Comparison of ENCODE assay signal across 10 cellular contexts in the genomic region with DNA sequence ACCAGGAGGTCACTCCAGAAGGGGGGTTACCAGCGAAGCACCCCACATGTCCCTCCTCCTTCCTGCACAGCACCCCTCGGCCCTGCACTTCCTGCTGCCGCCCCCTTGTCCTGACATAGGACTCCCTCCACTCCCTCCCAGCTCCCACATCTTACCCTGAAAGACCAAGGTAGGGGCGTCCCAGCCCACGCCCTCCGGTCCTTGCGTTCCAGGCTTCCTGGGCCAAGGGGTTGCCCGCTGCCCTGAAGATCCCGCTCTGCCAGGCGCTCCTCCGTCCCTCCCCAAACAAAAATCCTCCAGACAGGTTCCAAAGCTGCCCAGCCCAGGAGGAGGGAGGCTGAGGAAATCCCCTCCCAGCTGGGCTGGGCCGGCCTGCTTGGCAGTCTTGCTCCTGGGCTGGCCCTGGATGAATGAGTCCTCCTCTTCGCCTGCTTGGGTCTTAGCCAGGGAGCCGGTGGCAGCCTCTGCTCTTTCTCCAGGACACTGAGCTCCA. TPM values are rescaled to one million over a fixed set of nuclear protein-coding genes. Genes with fewer than 3 reads are reported as not detected.
DNase-seq lines count a peak whose midpoint lies in the region; ATAC-seq, FAIRE-seq and TF ChIP-seq lines count a peak whose summit lies in the region.
"Had no signal": no experiment of that assay in that cellular context is flagged by ENCODE, and none has a peak within 500 bp of the region (broad histone marks: within the 10 kb centered on the region; RNA-seq: fewer than 3 reads in every experiment).

A gene with protein sequence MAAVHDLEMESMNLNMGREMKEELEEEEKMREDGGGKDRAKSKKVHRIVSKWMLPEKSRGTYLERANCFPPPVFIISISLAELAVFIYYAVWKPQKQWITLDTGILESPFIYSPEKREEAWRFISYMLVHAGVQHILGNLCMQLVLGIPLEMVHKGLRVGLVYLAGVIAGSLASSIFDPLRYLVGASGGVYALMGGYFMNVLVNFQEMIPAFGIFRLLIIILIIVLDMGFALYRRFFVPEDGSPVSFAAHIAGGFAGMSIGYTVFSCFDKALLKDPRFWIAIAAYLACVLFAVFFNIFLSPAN (minus strand): TSS at position 304 of the 493 bp plus-strand sequence. CDS start 22,618 bp downstream, outside the sequence.

- no peak within 1 kb of the TSS for H3K4me3 Mint-ChIP-seq in T-helper 17 cell

- peaks cover 3% of the 10 kb centered on the region for H3K36me3 Mint-ChIP-seq in T-helper 17 cell (ENCODE audit: low read depth)

- no peak for FAIRE-seq in frontal cortex (lab: Jason Lieb, UNC)
- no peak for FAIRE-seq in pancreas (lab: Jason Lieb, UNC)

- no peaks in the 10 kb centered on the region for H3K9me3 ChIP-seq in T-helper 17 cell (ENCODE audit: control insufficient read depth, low read length, poor library complexity, severe bottlenecking)
- no peaks in the 10 kb centered on the region for H3K9me3 ChIP-seq in pancreas

- CTCF ChIA-PET in BJ (lab: Yijun Ruan, JAX) = interaction anchor here (1.2 kb wide), 1 partner anchor 151 kb away, joined by 3 read pairs; no protein-coding TSS in a partner anchor

- H3K27ac ChIP-seq in pancreas = peak within 1 kb of the TSS in 2 of 4 donors; percentile 27 to 28
- H3K27ac ChIP-seq: HL-60 had no signal

- H3K4me3 ChIP-seq in BJ (ENCODE audit: low read depth, low read length) (peak within 1 kb of the TSS; percentile 34), pancreas (peak within 1 kb of the TSS in 3 of 4 donors; percentile 19 to 43 (median 28))

- peaks cover 0 to 2% (median 0%) of the 10 kb centered on the region in 3 donors for H3K4me1 ChIP-seq in pancreas

- H3K36me3 ChIP-seq in BJ (ENCODE audit: control insufficient read depth, insufficient read depth, low read length) (no peaks in the 10 kb centered on the region), pancreas (no peaks in the 10 kb centered on the region)

- 42 to 44% methylated on average over 14 of the region's 14 CpGs for WGBS in pancreas, 2 donors

- H3K27ac Mint-ChIP-seq in T-helper 17 cell = peak within 1 kb of the TSS; percentile 43

- TF ChIP-seq CTCF in BJ (IDR thresholded peaks at IDR 0.05; ENCODE audit: insufficient read depth, low read depth, low read length) (no peak), pancreas (IDR thresholded peaks at IDR 0.05) (no peak)

- no peak for ATAC-seq in T-helper 17 cell
- ATAC-seq in pancreas = peak; percentile 84 to 97 (median 94)
- no peak for ATAC-seq in GM21619 (IDR thresholded peaks at IDR 0.05; ENCODE audit: unreplicated experiment)
- no peak for ATAC-seq in HG03025 (IDR thresholded peaks at IDR 0.05; ENCODE audit: low FRiP score, unreplicated experiment)

- POLR2A ChIA-PET in BJ (lab: Charles Lee) = no interaction called here

- peaks cover 13% of the 10 kb centered on the region for H3K27me3 Mint-ChIP-seq in T-helper 17 cell

- DNase-seq in BJ (ENCODE audit: low read depth) (no peak), T-helper 17 cell (no peak), frontal cortex (ENCODE audit: low spot score in 2 of 2) (peak; percentile 32 to 64), pancreas (peak; percentile 53 to 71 (median 61)), UCSD-AML1 (lab: John Stamatoyannopoulos, UW; ENCODE audit: unreplicated experiment) (no peak), NCI-H2081 treated with DMSO at 0.1 percent for 48 hours (lab: John Stamatoyannopoulos, UW) (no peak)

- H3K27me3 ChIP-seq in BJ (ENCODE audit: control insufficient read depth, insufficient read depth, low read length) (no peaks in the 10 kb centered on the region), pancreas (no peaks in the 10 kb centered on the region)

- intact Hi-C loops in pancreas (cut with DNase I) = no loop called here

- H3K4me1 Mint-ChIP-seq in T-helper 17 cell = peaks cover 5% of the 10 kb centered on the region

RNA-seq across cellular contexts. Expression of the gene that starts here (rescaled TPM):
- 0.07 and 0.33 TPM in 2 replicates for polyA plus RNA-seq in BJ (2011; rRNA removed)
- polyA minus RNA-seq in BJ (2011; rRNA and poly(A)+ RNA removed) = not detected in 2 replicates
- total RNA-seq in T-helper 17 cell = not detected
- 0.41 TPM for total RNA-seq in frontal cortex
- 1 to 10 TPM in 1 of 6 donors, under 1 TPM in 5; 0.08 to 1.9 (median 0.39) TPM for total RNA-seq in pancreas
- under 1 TPM; 0.05 to 0.84 TPM for polyA plus RNA-seq in pancreas
- total RNA-seq: T-helper 1 cell treated with Interleukin-12 subunit alpha and Interleukin-12 subunit beta and Interleukin-4 antibody, amounts not matched to agents 30 ng/mL and 1 ng/mL, for 36 hours had no signal

Comparison
In these comparisons a context has a peak if more than half of its experiments do, and no peak if none do; other contexts are left out.
1. Peak in DNase-seq in frontal cortex; RNA of the gene not detected or under 1 TPM.
2. DNase-seq: peak in pancreas (6 of 6); none in BJ (single experiment), T-helper 17 cell (0 of 3), UCSD-AML1 (single experiment) and NCI-H2081 treated with DMSO at 0.1 percent for 48 hours (single experiment).
3. ATAC-seq: peak in pancreas (4 of 4); none in T-helper 17 cell (single experiment), GM21619 (single experiment) and HG03025 (single experiment).